27 cellular contexts compared by ENCODE assay signal in genomic region chr3:131582438-131582837, GRCh38.
"Had no signal": no experiment of that assay in that cellular context is flagged by ENCODE, and none has a peak within 500 bp of the region (broad histone marks: within the 10 kb centered on the region; RNA-seq: fewer than 3 reads in every experiment).

No MANE protein-coding gene starts in this region.

- ATAC-seq: activated T-helper 17 cell treated with anti-CD3 and anti-CD28 coated beads, Interleukin-2, amount 50 U/mL, for 72 hours; T-helper 17 cell had no signal

- H3K9me3 ChIP-seq: Peyer's patch, SJSA1 had no signal

- H3K27ac ChIP-seq: brain microvascular endothelial cell, KMS-11, Peyer's patch, SJSA1 had no signal

- H3K9ac ChIP-seq: KMS-11 had no signal

- H3K4me1 ChIP-seq: Peyer's patch, SJSA1 had no signal

- H3K4me3 ChIP-seq: Peyer's patch, SJSA1 had no signal

- H3K36me3 ChIP-seq: brain microvascular endothelial cell, Peyer's patch, SJSA1 had no signal

- DNase-seq: activated CD4-positive, alpha-beta memory T cell treated with anti-CD3 and anti-CD28 coated beads, Interleukin-2, amount 10 ng/mL, durations not matched to agents 7 days and 5 days; activated CD4-positive, alpha-beta T cell treated with anti-CD3 and anti-CD28 coated beads, Interleukin-2, amount 10 ng/mL, durations not matched to agents 7 days and 5 days; activated CD4-positive, CD25-positive, alpha-beta regulatory T cell; activated gamma-delta T cell; activated naive CD4-positive, alpha-beta T cell treated with anti-CD3 and anti-CD28 coated beads, Interleukin-2, amount 10 ng/mL, durations not matched to agents 7 days and 5 days; activated naive CD8-positive, alpha-beta T cell treated with anti-CD3 and anti-CD28 coated beads for 36 hours; activated T-cell treated with anti-CD3 and anti-CD28 coated beads for 4 hours; activated T-cell treated with anti-CD3 and anti-CD28 coated beads, Interleukin-2, amount 50 U/mL, for 48 hours; brain microvascular endothelial cell; cerebellar nuclear complex; MM.1S; NCI-H1092; NCI-H1417; NCI-H1930; NCI-H2171; NCI-H2227 treated with DMSO at 0.1 percent for 48 hours; NCI-H446 treated with DMSO at 0.1 percent for 48 hours; NCI-H524 treated with DMSO at 0.1 percent for 48 hours; NCI-H82; NK-92 treated with Interleukin-12 subunit alpha and Interleukin-12 subunit beta, amount 100 ng/mL, for 24 hours; Peyer's patch; SHP77; T-helper 17 cell; T-helper 9 cell had no signal

- H3K27me3 ChIP-seq: brain microvascular endothelial cell, Peyer's patch, SJSA1 had no signal

- H3K4me2 ChIP-seq: KMS-11 had no signal
